ENCODE assay signal across 9 cellular contexts in genomic region chr12:51482808-51483532, GRCh38. TPM values are rescaled to one million over a fixed set of nuclear protein-coding genes. Genes with fewer than 3 reads are reported as not detected.
DNase-seq lines count a peak whose midpoint lies in the region; ATAC-seq and TF ChIP-seq lines count a peak whose summit lies in the region.
"Had no signal": no experiment of that assay in that cellular context is flagged by ENCODE, and none has a peak within 500 bp of the region (broad histone marks: within the 10 kb centered on the region; RNA-seq: fewer than 3 reads in every experiment).

No MANE protein-coding gene starts in this region.

- peak overlapping the region; percentile 14 for H3K27ac Mint-ChIP-seq in type B pancreatic cell

- no peak overlapping the region for H3K4me3 ChIP-seq in mesenchymal stem cell (ENCODE audit: insufficient read depth in 1 of 2, low read depth in 1 of 2, low read length in 2 of 2)

- no peak overlapping the region for H3K4me2 ChIP-seq in mesenchymal stem cell (ENCODE audit: low read length, poor library complexity, severe bottlenecking)

- no peaks in the 10 kb centered on the region for H3K79me1 ChIP-seq in mesenchymal stem cell (replicated peaks; ENCODE audit: low read length, poor library complexity, severe bottlenecking)

- no peaks in the 10 kb centered on the region for H3K27me3 Mint-ChIP-seq in type B pancreatic cell

- H2BK5ac ChIP-seq in mesenchymal stem cell (ENCODE audit: low read depth, low read length, poor library complexity, severe bottlenecking), result no peak overlapping the region

- H4K91ac ChIP-seq in mesenchymal stem cell (ENCODE audit: low read length), result no peak overlapping the region

- 95% methylated on average over 3 of the region's 3 CpGs for WGBS in mesenchymal stem cell

- TF ChIP-seq CTCF in type B pancreatic cell (conservative IDR thresholded peaks at IDR 0.05), result no peak

- H3K27me3 ChIP-seq in mesenchymal stem cell (ENCODE audit: control insufficient read depth in 1 of 2, insufficient read depth in 1 of 2, low read length in 2 of 2), result peaks cover 0 to 10% of the 10 kb centered on the region in 2 experiments

- DNase-seq in activated gamma-delta T cell treated with Interleukin-2 at 50 U/mL for 16 hours, result peak; percentile 6
- DNase-seq in activated gamma-delta T cell (lab: John Stamatoyannopoulos, UW), result no peak
- peak; percentile 33 for DNase-seq in activated T-cell treated with anti-CD3 and anti-CD28 coated beads, Interleukin-2, amount 50 U/mL, for 1 hour
- no peak for DNase-seq in mesenchymal stem cell
- DNase-seq in type B pancreatic cell (ENCODE audit: extremely low spot score, unreplicated experiment), result no peak
- DNase-seq in glomerular visceral epithelial cell (ENCODE audit: extremely low spot score), result no peak
- DNase-seq: effector CD8-positive, alpha-beta T cell had no signal

- no peaks in the 10 kb centered on the region for H3K9me3 ChIP-seq in mesenchymal stem cell (ENCODE audit: control insufficient read depth, low read length)

- no peaks in the 10 kb centered on the region for H3K4me1 ChIP-seq in mesenchymal stem cell (ENCODE audit: control insufficient read depth, insufficient read depth, low read depth, low read length)

- no peak overlapping the region for H2BK12ac ChIP-seq in mesenchymal stem cell (ENCODE audit: low read length in 2 of 2)

- no peak overlapping the region for H2BK15ac ChIP-seq in mesenchymal stem cell (ENCODE audit: low read depth, poor library complexity, severe bottlenecking)

- no peak overlapping the region for H4K8ac ChIP-seq in mesenchymal stem cell (ENCODE audit: low read length)

- no peak overlapping the region for H3K14ac ChIP-seq in mesenchymal stem cell (ENCODE audit: low read length in 2 of 2)

- H3K36me3 ChIP-seq in mesenchymal stem cell (ENCODE audit: control insufficient read depth in 1 of 2, insufficient read depth in 2 of 2, low read depth in 1 of 2, low read length in 2 of 2), result no peaks in the 10 kb centered on the region

- H3K36me3 Mint-ChIP-seq in type B pancreatic cell, result peaks cover 3% of the 10 kb centered on the region

- no peak overlapping the region for H3K4ac ChIP-seq in mesenchymal stem cell (ENCODE audit: low read depth in 1 of 2, low read length in 2 of 2)

- no peak overlapping the region for H3K4me3 Mint-ChIP-seq in type B pancreatic cell

- H3K9me3 Mint-ChIP-seq in type B pancreatic cell, result no peaks in the 10 kb centered on the region

- no peak overlapping the region for H3K18ac ChIP-seq in mesenchymal stem cell (ENCODE audit: low read depth in 1 of 2, low read length in 2 of 2)

- no peak overlapping the region for H3K23ac ChIP-seq in mesenchymal stem cell (ENCODE audit: low read length in 2 of 2)

- no peak overlapping the region for H3K27ac ChIP-seq in mesenchymal stem cell (ENCODE audit: low read length, poor library complexity, severe bottlenecking)

- no peak overlapping the region for H2AFZ ChIP-seq in mesenchymal stem cell (ENCODE audit: low read depth, low read length)

- H2BK120ac ChIP-seq in mesenchymal stem cell (ENCODE audit: low read depth, low read length), result no peak overlapping the region

- H3K4me1 Mint-ChIP-seq in type B pancreatic cell (ENCODE audit: unreplicated experiment), result peaks cover 6% of the 10 kb centered on the region

- ATAC-seq in GM18498 (IDR thresholded peaks at IDR 0.05; ENCODE audit: unreplicated experiment), result no peak
- no peak for ATAC-seq in GM18870 (IDR thresholded peaks at IDR 0.05; ENCODE audit: unreplicated experiment)

- peak overlapping the region; percentile 28 for H3K9ac ChIP-seq in mesenchymal stem cell (ENCODE audit: low read length)

- no peak overlapping the region for H2AK5ac ChIP-seq in mesenchymal stem cell (ENCODE audit: low read length, severe bottlenecking)

RNA-seq across cellular contexts. Expression of gene SLC4A8, which starts 58.3 kb away (rescaled TPM):
- 2.5 TPM for polyA plus RNA-seq in mesenchymal stem cell (2013, experiment 1 of 2)
- polyA plus RNA-seq in mesenchymal stem cell (2013, experiment 2 of 2), result 2.2 TPM
- 14.0 and 18.5 TPM in 2 replicates for total RNA-seq in type B pancreatic cell (ENCODE audit: low replicate concordance)

Comparison
In these comparisons a context has a peak if more than half of its experiments do, and no peak if none do; other contexts are left out.
1. DNase-seq: peak in activated gamma-delta T cell treated with Interleukin-2 at 50 U/mL for 16 hours (single experiment) and activated T-cell treated with anti-CD3 and anti-CD28 coated beads, Interleukin-2, amount 50 U/mL, for 1 hour (single experiment); none in activated gamma-delta T cell (single experiment), mesenchymal stem cell (single experiment), type B pancreatic cell (single experiment) and glomerular visceral epithelial cell (single experiment).